Comparison of ENCODE assay signal across 9 cellular contexts in genomic region chr2:207337234-207338219, GRCh38.
A peak's percentile ranks its signal among the peaks of the same experiment; 100 is the strongest.
DNase-seq lines count a peak whose midpoint lies in the region; ATAC-seq and TF ChIP-seq lines count a peak whose summit lies in the region.
"Had no signal": no experiment of that assay in that cellular context is flagged by ENCODE, and none has a peak within 500 bp of the region (broad histone marks: within the 10 kb centered on the region; RNA-seq: fewer than 3 reads in every experiment).

No MANE protein-coding gene starts in this region.

- H3K27ac Mint-ChIP-seq in activated CD8-positive, alpha-beta T cell treated with anti-CD3 and anti-CD28 coated beads for 36 hours, result peak overlapping the region; percentile 79

- TF ChIP-seq CTCF in activated CD8-positive, alpha-beta T cell treated with anti-CD3 and anti-CD28 coated beads for 36 hours (IDR thresholded peaks at IDR 0.05), result no peak
- TF ChIP-seq CTCF in neural cell (IDR thresholded peaks at IDR 0.05; ENCODE audit: poor library complexity, severe bottlenecking), result no peak

- H3K4me1 Mint-ChIP-seq in activated CD8-positive, alpha-beta T cell treated with anti-CD3 and anti-CD28 coated beads for 36 hours (ENCODE audit: low read depth), result peaks cover 44% of the 10 kb centered on the region

- TF ChIP-seq EP300 in neural cell (conservative IDR thresholded peaks at IDR 0.05; ENCODE audit: poor library complexity, severe bottlenecking), result no peak

- no peak overlapping the region for H3K4me3 ChIP-seq in neural cell (ENCODE audit: low read length)
- H3K4me3 ChIP-seq: psoas muscle had no signal

- CTCF ChIA-PET in activated CD8-positive, alpha-beta T cell treated with anti-CD3 and anti-CD28 coated beads for 36 hours (lab: Charles Lee), result no interaction called here

- H3K36me3 Mint-ChIP-seq in activated CD8-positive, alpha-beta T cell treated with anti-CD3 and anti-CD28 coated beads for 36 hours (ENCODE audit: low read depth), result no peaks in the 10 kb centered on the region

- H3K27me3 Mint-ChIP-seq in activated CD8-positive, alpha-beta T cell treated with anti-CD3 and anti-CD28 coated beads for 36 hours, result no peaks in the 10 kb centered on the region

- H3K9me3 ChIP-seq in neural cell (ENCODE audit: low read length), result no peaks in the 10 kb centered on the region
- H3K9me3 ChIP-seq: psoas muscle had no signal

- ATAC-seq in HG03066 (IDR thresholded peaks at IDR 0.05; ENCODE audit: low read depth, unreplicated experiment), result peak; percentile 42
- peak; percentile 34 for ATAC-seq in activated CD8-positive, alpha-beta T cell treated with anti-CD3 and anti-CD28 coated beads for 36 hours
- no peak for ATAC-seq in GM21786 (IDR thresholded peaks at IDR 0.05; ENCODE audit: unreplicated experiment)

- peak overlapping the region; percentile 43 for H3K9ac ChIP-seq in neural cell (ENCODE audit: low read length)

- no peak for TF ChIP-seq RAD21 in neural cell (conservative IDR thresholded peaks at IDR 0.05)

- no peaks in the 10 kb centered on the region for H3K9me2 ChIP-seq in neural cell (ENCODE audit: insufficient read depth, low read length)

- intact Hi-C loops in activated CD8-positive, alpha-beta T cell treated with anti-CD3 and anti-CD28 coated beads for 36 hours (cut with micrococcal nuclease), result no loop called here

- DNase-seq in activated naive CD4-positive, alpha-beta T cell treated with Interleukin-2 at 50 U/mL for 16 hours, result peak; percentile 21
- no peak for DNase-seq in activated naive CD4-positive, alpha-beta T cell (lab: John Stamatoyannopoulos, UW)
- DNase-seq in activated CD8-positive, alpha-beta T cell treated with anti-CD3 and anti-CD28 coated beads for 36 hours, result no peak
- DNase-seq in MV-4-11 (lab: John Stamatoyannopoulos, UW) (no peak), SHP77 (lab: John Stamatoyannopoulos, UW) (no peak)
- DNase-seq: psoas muscle had no signal

- no peaks in the 10 kb centered on the region for H3K27me3 ChIP-seq in neural cell (ENCODE audit: insufficient read depth, low read depth, low read length)

- H2AFZ ChIP-seq in neural cell (ENCODE audit: low read depth, low read length), result no peak overlapping the region

- H3K9me3 Mint-ChIP-seq in activated CD8-positive, alpha-beta T cell treated with anti-CD3 and anti-CD28 coated beads for 36 hours, result no peaks in the 10 kb centered on the region

- H3K36me3 ChIP-seq in neural cell (ENCODE audit: insufficient read depth, low read length), result no peaks in the 10 kb centered on the region

- H3K27ac ChIP-seq in neural cell (ENCODE audit: low read length), result peak overlapping the region; percentile 85
- H3K27ac ChIP-seq: psoas muscle had no signal

- POLR2A ChIA-PET in activated CD8-positive, alpha-beta T cell treated with anti-CD3 and anti-CD28 coated beads for 36 hours (lab: Charles Lee), result no interaction called here

- no peak overlapping the region for H3K4me2 ChIP-seq in neural cell (ENCODE audit: low read length)

- H3F3A ChIP-seq in neural cell (ENCODE audit: insufficient read depth, low read length, poor library complexity, severe bottlenecking), result no peaks in the 10 kb centered on the region

- no peaks in the 10 kb centered on the region for H4K20me1 ChIP-seq in neural cell (ENCODE audit: insufficient read depth)

- H3K79me2 ChIP-seq in neural cell (replicated peaks; ENCODE audit: insufficient read depth, low read length), result no peaks in the 10 kb centered on the region

- H3K4me3 Mint-ChIP-seq in activated CD8-positive, alpha-beta T cell treated with anti-CD3 and anti-CD28 coated beads for 36 hours, result peak overlapping the region; percentile 20

TF ChIP-seq in neural cell, 6 proteins besides CTCF, POLR2A, EP300 and RAD21:
- TF ChIP-seq POLR2AphosphoS5 (IDR thresholded peaks at IDR 0.05) (no peak), TAF1 (IDR thresholded peaks at IDR 0.05; ENCODE audit: low read depth) (no peak), EZH2 (IDR thresholded peaks at IDR 0.05; ENCODE audit: borderline replicate concordance, insufficient read depth, low read length, poor library complexity, severe bottlenecking) (no peak), MXI1 (conservative IDR thresholded peaks at IDR 0.05; ENCODE audit: poor library complexity, severe bottlenecking) (no peak), SMC3 (conservative IDR thresholded peaks at IDR 0.05; ENCODE audit: poor library complexity) (no peak)
TF ChIP-seq in neural cell: peak in this region for 0.
